In the genomic region with DNA sequence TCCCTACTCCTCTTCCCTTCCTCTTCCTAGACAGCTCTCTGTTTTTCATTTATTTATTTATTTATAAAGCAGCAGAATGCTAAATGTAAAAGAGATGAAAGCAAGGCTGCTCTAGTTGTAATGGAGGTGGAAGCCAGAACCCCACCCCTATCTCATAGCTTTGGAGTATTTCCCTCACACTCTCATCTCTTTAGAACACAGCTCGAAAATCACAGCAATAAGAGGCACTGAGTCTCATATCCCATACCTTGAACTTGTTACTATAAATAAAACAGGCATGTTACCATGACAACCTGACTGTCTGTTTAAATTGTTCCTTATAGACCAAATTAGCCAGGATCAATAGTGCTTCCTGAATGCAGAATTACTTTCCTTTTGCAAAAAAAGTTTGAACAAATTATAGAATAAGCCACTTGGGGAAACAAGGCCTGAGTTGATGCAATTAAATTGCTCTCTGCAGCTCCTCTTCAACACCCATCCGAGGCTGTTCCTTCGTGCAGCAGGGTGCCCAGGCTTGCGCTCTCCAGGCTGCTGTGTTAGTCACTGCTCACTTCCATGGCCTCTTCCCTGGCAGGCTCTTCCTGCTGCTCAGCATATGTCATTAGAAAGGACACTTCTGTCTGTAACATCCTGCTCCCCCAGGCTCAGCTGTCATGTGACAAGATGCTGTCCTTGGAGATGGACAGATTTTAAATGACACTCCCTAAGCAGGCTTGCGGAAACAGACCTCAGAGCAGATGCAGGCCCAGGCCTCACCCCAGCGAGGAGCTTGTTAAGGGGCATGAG, we compare ENCODE assay signal across 26 cellular contexts.
DNase-seq lines count a peak whose midpoint lies in the region; ATAC-seq and TF ChIP-seq lines count a peak whose summit lies in the region.
"Had no signal": no experiment of that assay in that cellular context is flagged by ENCODE, and none has a peak within 500 bp of the region (broad histone marks: within the 10 kb centered on the region; RNA-seq: fewer than 3 reads in every experiment).

No MANE protein-coding gene starts in this region.

- H3K4me2 ChIP-seq in SK-N-SH, result no peak overlapping the region
- H3K4me2 ChIP-seq: hepatocyte had no signal

- CTCF ChIA-PET in SK-N-SH (lab: Yijun Ruan, JAX), result interaction anchor here (0.6 to 1.2 kb wide), 4 partner anchors 45 to 469 kb away, joined by 3 to 6 read pairs (median 3); no protein-coding TSS in a partner anchor

- H3K27ac ChIP-seq in SK-N-SH (ENCODE audit: low read depth in 2 of 2, low read length in 1 of 2) (no peak overlapping the region), WERI-Rb-1 (no peak overlapping the region), right cardiac atrium (ENCODE audit: low read length) (no peak overlapping the region), temporal lobe (ENCODE audit: low read depth, low read length) (peak overlapping the region; percentile 52), esophagus muscularis mucosa (replicated peaks in 1 of 4) (no peak overlapping the region)
- H3K27ac ChIP-seq: GM23248, hepatocyte, RWPE1 had no signal

- intact Hi-C loops in right cardiac atrium (cut with DNase I) (no loop called here), esophagus muscularis mucosa (cut with DNase I) (no loop called here)

- no peak overlapping the region for H3K4me3 ChIP-seq in SK-N-SH (ENCODE audit: low read depth in 2 of 2, low read length in 1 of 2)
- H3K4me3 ChIP-seq in WERI-Rb-1 (ENCODE audit: low read depth, low read length), result no peak overlapping the region
- no peak overlapping the region for H3K4me3 ChIP-seq in right cardiac atrium (ENCODE audit: low read length)
- no peak overlapping the region for H3K4me3 ChIP-seq in HAP-1
- H3K4me3 ChIP-seq in esophagus muscularis mucosa, result no peak overlapping the region
- H3K4me3 ChIP-seq: GM23248, hepatocyte, mucosa of descending colon had no signal

- TF ChIP-seq EP300 in SK-N-SH (IDR thresholded peaks at IDR 0.05; ENCODE audit: borderline replicate concordance in 1 of 2, low read depth in 1 of 2, low read length in 1 of 2) (no peak), esophagus muscularis mucosa (IDR thresholded peaks at IDR 0.05) (no peak)

- no peaks in the 10 kb centered on the region for H3K9me2 ChIP-seq in SK-N-SH

- H3K4me1 ChIP-seq in SK-N-SH (ENCODE audit: control insufficient read depth in 1 of 2, insufficient read depth in 2 of 2, low read depth in 1 of 2, low read length in 1 of 2) (peaks cover 0 to 6% of the 10 kb centered on the region in 2 experiments; a peak in 3 of 4 replicates), right cardiac atrium (ENCODE audit: control insufficient read depth, insufficient read depth, low read length) (no peaks in the 10 kb centered on the region), HAP-1 (peaks cover 10% of the 10 kb centered on the region), esophagus muscularis mucosa (peaks cover 0 to 17% (median 9%) of the 10 kb centered on the region in 4 donors)

- no peak for TF ChIP-seq RAD21 in SK-N-SH (IDR thresholded peaks at IDR 0.05; ENCODE audit: low read length)

- no peak for TF ChIP-seq POLR2A in esophagus muscularis mucosa (IDR thresholded peaks at IDR 0.05; ENCODE audit: low read depth)

- H3F3A ChIP-seq in SK-N-SH (replicated peaks; ENCODE audit: insufficient read depth), result no peaks in the 10 kb centered on the region

- H3K27me3 ChIP-seq in SK-N-SH (ENCODE audit: insufficient read depth) (no peaks in the 10 kb centered on the region), WERI-Rb-1 (ENCODE audit: insufficient read depth, low read depth, severe bottlenecking) (no peaks in the 10 kb centered on the region), right cardiac atrium (ENCODE audit: control insufficient read depth, insufficient read depth) (no peaks in the 10 kb centered on the region), HAP-1 (ENCODE audit: low read depth) (0 out of 2 replicates have a peak, but pooled peaks cover 4% of the 10 kb centered on the region), esophagus muscularis mucosa (no peaks in the 10 kb centered on the region)
- H3K27me3 ChIP-seq: hepatocyte had no signal

- in situ Hi-C loops in HAP-1 (cut with MboI; ENCODE audit: low sequenced_read_pairs), result no loop called here

- H4K20me1 ChIP-seq in SK-N-SH (ENCODE audit: insufficient read depth), result no peaks in the 10 kb centered on the region

- POLR2A ChIA-PET in SK-N-SH (lab: Yijun Ruan, JAX), result no interaction called here

- TF ChIP-seq CTCF in SK-N-SH (IDR thresholded peaks at IDR 0.05), result no peak
- TF ChIP-seq CTCF in WERI-Rb-1 (IDR thresholded peaks at IDR 0.05; ENCODE audit: low read depth, low read length), result no peak
- TF ChIP-seq CTCF in esophagus muscularis mucosa (IDR thresholded peaks at IDR 0.05), result no peak

- no peaks in the 10 kb centered on the region for H3K79me2 ChIP-seq in SK-N-SH (ENCODE audit: insufficient read depth)
- H3K79me2 ChIP-seq: hepatocyte had no signal

- H3K36me3 ChIP-seq in SK-N-SH (replicated peaks in 1 of 2; ENCODE audit: control insufficient read depth in 1 of 2, insufficient read depth in 2 of 2, low read length in 1 of 2), result no peaks in the 10 kb centered on the region
- H3K36me3 ChIP-seq in WERI-Rb-1, result no peaks in the 10 kb centered on the region
- no peaks in the 10 kb centered on the region for H3K36me3 ChIP-seq in HAP-1 (replicated peaks)
- H3K36me3 ChIP-seq in esophagus muscularis mucosa, result no peaks in the 10 kb centered on the region

- 70% methylated on average over 5 of the region's 6 CpGs for WGBS in SK-N-SH (ENCODE audit: low lambda C conversion rate)
- WGBS in right cardiac atrium, result 57% methylated on average over 6 of the region's 6 CpGs
- WGBS in esophagus muscularis mucosa, result 78% methylated on average over 6 of the region's 6 CpGs

- H3K9ac ChIP-seq in SK-N-SH, result no peak overlapping the region
- H3K9ac ChIP-seq: GM23248 had no signal

- H2AFZ ChIP-seq in SK-N-SH (ENCODE audit: low read depth), result no peak overlapping the region
- H2AFZ ChIP-seq: GM23248, hepatocyte had no signal

- ATAC-seq in SK-N-SH treated with all-trans-retinoic acid at 6 μM for 48 hours, result no peak
- ATAC-seq in right cardiac atrium, result peak; percentile 36 to 48
- ATAC-seq: activated naive CD8-positive, alpha-beta T cell treated with anti-CD3 and anti-CD28 coated beads, Interleukin-2, amount 50 U/mL, for 24 hours; esophagus mucosa; mucosa of descending colon had no signal

- H3K9me3 ChIP-seq in SK-N-SH (no peaks in the 10 kb centered on the region), WERI-Rb-1 (ENCODE audit: severe bottlenecking) (no peaks in the 10 kb centered on the region), right cardiac atrium (ENCODE audit: control insufficient read depth, low read length) (no peaks in the 10 kb centered on the region), HAP-1 (no peaks in the 10 kb centered on the region), esophagus muscularis mucosa (no peaks in the 10 kb centered on the region)
- H3K9me3 ChIP-seq: mucosa of descending colon had no signal

- peak; percentile 30 for DNase-seq in SK-N-SH
- peak; percentile 42 for DNase-seq in WERI-Rb-1
- DNase-seq in right cardiac atrium, result no peak
- no peak for DNase-seq in activated CD4-positive, alpha-beta T cell treated with anti-CD3 and anti-CD28 coated beads, Interleukin-2, amount 50 U/mL, for 48 hours
- no peak for DNase-seq in HAP-1 (ENCODE audit: low spot score in 2 of 2)
- no peak for DNase-seq in esophagus muscularis mucosa (ENCODE audit: extremely low spot score)
- DNase-seq: activated B cell treated with CpG ODN at 0.5 μM for 24 hours; activated CD4-positive, alpha-beta T cell treated with anti-CD3 and anti-CD28 coated beads, Interleukin-2, amount 50 U/mL, for 4 hours; activated CD8-positive, alpha-beta memory T cell treated with anti-CD3 and anti-CD28 coated beads, Interleukin-2, amount 50 U/mL, for 48 hours; activated naive CD8-positive, alpha-beta T cell treated with anti-CD3 and anti-CD28 coated beads, Interleukin-2, amount 50 U/mL, for 24 hours; effector CD8-positive, alpha-beta T cell; foreskin melanocyte; GM23248; KG1; MM.1S; mucosa of descending colon; NCI-H1436 treated with DMSO at 0.1 percent for 48 hours; NCI-H2171; NCI-H774; nephron progenitor cell; T-helper 9 cell had no signal

TF ChIP-seq in SK-N-SH, 30 proteins besides CTCF, POLR2A, EP300 and RAD21 (continues in another document):
- TF ChIP-seq FOSL2 (IDR thresholded peaks at IDR 0.05; ENCODE audit: borderline replicate concordance, low read depth) (no peak), ELF1 (IDR thresholded peaks at IDR 0.05) (no peak), FOXJ3 (CRISPR knock-in tag; IDR thresholded peaks at IDR 0.05) (no peak), CHD2 (IDR thresholded peaks at IDR 0.05; ENCODE audit: low read length, partially characterized antibody) (no peak), GATA2 (CRISPR knock-in tag; IDR thresholded peaks at IDR 0.05) (no peak), FOXM1 (IDR thresholded peaks at IDR 0.05; ENCODE audit: low read depth) (no peak), NFIC (IDR thresholded peaks at IDR 0.05; ENCODE audit: borderline replicate concordance) (no peak), RXRA (IDR thresholded peaks at IDR 0.05; ENCODE audit: borderline replicate concordance, low read depth) (no peak), RCOR1 (IDR thresholded peaks at IDR 0.05; ENCODE audit: low read length) (no peak), POLR2AphosphoS5 (IDR thresholded peaks at IDR 0.05; ENCODE audit: low read depth, low read length) (no peak)

TF ChIP-seq in SK-N-SH treated with all-trans-retinoic acid at 6 μM for 48 hours, 23 proteins besides CTCF, POLR2A, EP300 and RAD21 (continues in another document):
- TF ChIP-seq, protein P1, sequence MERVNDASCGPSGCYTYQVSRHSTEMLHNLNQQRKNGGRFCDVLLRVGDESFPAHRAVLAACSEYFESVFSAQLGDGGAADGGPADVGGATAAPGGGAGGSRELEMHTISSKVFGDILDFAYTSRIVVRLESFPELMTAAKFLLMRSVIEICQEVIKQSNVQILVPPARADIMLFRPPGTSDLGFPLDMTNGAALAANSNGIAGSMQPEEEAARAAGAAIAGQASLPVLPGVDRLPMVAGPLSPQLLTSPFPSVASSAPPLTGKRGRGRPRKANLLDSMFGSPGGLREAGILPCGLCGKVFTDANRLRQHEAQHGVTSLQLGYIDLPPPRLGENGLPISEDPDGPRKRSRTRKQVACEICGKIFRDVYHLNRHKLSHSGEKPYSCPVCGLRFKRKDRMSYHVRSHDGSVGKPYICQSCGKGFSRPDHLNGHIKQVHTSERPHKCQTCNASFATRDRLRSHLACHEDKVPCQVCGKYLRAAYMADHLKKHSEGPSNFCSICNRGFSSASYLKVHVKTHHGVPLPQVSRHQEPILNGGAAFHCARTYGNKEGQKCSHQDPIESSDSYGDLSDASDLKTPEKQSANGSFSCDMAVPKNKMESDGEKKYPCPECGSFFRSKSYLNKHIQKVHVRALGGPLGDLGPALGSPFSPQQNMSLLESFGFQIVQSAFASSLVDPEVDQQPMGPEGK (CRISPR knock-in tag; IDR thresholded peaks at IDR 0.05; ENCODE audit: borderline replicate concordance), result no peak

Comparison
In these comparisons a context has a peak if more than half of its experiments do, and no peak if none do; other contexts are left out.
1. DNase-seq: peak in SK-N-SH (single experiment) and WERI-Rb-1 (single experiment); none in right cardiac atrium (0 of 3), activated CD4-positive, alpha-beta T cell treated with anti-CD3 and anti-CD28 coated beads, Interleukin-2, amount 50 U/mL, for 48 hours (0 of 2), HAP-1 (0 of 2) and esophagus muscularis mucosa (single experiment).